1 cellular context compared by ENCODE assay signal in the genomic region with DNA sequence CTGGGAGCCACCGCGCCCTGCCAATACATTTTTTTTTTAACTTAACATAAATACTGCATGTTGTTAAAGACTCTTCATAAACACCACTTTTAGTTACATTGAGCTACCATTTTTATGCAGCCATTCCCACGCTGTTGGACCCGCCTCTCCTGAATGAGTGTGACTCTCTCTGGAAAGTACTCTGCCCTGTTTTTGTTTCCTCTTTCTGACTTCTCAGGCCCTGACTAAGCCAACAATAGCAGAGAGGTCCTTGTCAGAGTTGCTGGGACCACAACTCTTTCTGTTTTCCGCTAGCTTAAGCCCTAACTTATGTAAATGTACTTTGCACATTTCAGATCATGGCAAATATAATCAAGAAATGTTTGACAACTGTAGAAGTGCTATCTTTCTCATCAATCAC.
TF ChIP-seq lines count a peak whose summit lies in the region.

No MANE protein-coding gene starts in this region.

TF ChIP-seq in GM12878, 131 proteins besides CTCF, POLR2A, EP300 and RAD21:
- 0 out of 3 replicates have a peak, but pooled peaks have one; percentile 20 for TF ChIP-seq POU2F2 (IDR thresholded peaks at IDR 0.05; ENCODE audit: borderline replicate concordance, low read depth, low read length)
- TF ChIP-seq, protein P1, sequence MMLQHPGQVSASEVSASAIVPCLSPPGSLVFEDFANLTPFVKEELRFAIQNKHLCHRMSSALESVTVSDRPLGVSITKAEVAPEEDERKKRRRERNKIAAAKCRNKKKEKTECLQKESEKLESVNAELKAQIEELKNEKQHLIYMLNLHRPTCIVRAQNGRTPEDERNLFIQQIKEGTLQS (IDR thresholded peaks at IDR 0.05; ENCODE audit: borderline replicate concordance, extremely low read depth, low read depth, low read length): no peak
